Comparison of ENCODE assay signal across 11 cellular contexts in genomic region chr10:77971804-77972144, GRCh38. TPM values are rescaled to one million over a fixed set of nuclear protein-coding genes. Genes with fewer than 3 reads are reported as not detected.
DNase-seq lines count a peak whose midpoint lies in the region; ATAC-seq, FAIRE-seq and TF ChIP-seq lines count a peak whose summit lies in the region.
"Had no signal": no experiment of that assay in that cellular context is flagged by ENCODE, and none has a peak within 500 bp of the region (broad histone marks: within the 10 kb centered on the region; RNA-seq: fewer than 3 reads in every experiment).

No MANE protein-coding gene starts in this region.

- WGBS in psoas muscle, 3 donors = 77 to 88% (median 78%) methylated on average over 3 of the region's 3 CpGs

- TF ChIP-seq CTCF in VCaP (conservative IDR thresholded peaks at IDR 0.05) (no peak), fibroblast of lung (conservative IDR thresholded peaks at IDR 0.05 in 1 of 2, IDR thresholded peaks at IDR 0.05 in 1 of 2; ENCODE audit: low read depth in 1 of 2, low read length in 2 of 2) (no peak), psoas muscle (IDR thresholded peaks at IDR 0.05) (no peak), D721Med (IDR thresholded peaks at IDR 0.05; ENCODE audit: insufficient read depth, missing control alignments) (no peak)

- H3K9me3 ChIP-seq in BLaER1 (no peaks in the 10 kb centered on the region), fibroblast of lung (ENCODE audit: control insufficient read depth, insufficient read depth, low read depth, low read length) (no peaks in the 10 kb centered on the region), psoas muscle (no peaks in the 10 kb centered on the region)

- no peaks in the 10 kb centered on the region for H3K79me2 ChIP-seq in fibroblast of lung (ENCODE audit: control insufficient read depth, insufficient read depth, low read length)

- H3K9me3 Mint-ChIP-seq in T-helper 2 cell treated with Interferon-gamma antibody and Interleukin-4, amounts not matched to agents 5 μg/mL and 100 μg/mL, for 36 hours = no peaks in the 10 kb centered on the region
- H3K9me3 Mint-ChIP-seq: memory B cell had no signal

- H3K4me2 ChIP-seq in BLaER1 = no peak overlapping the region
- H3K4me2 ChIP-seq in fibroblast of lung (ENCODE audit: extremely low read depth, insufficient read depth, low read length) = no peak overlapping the region

- no peak overlapping the region for H3K27ac Mint-ChIP-seq in T-helper 2 cell treated with Interferon-gamma antibody and Interleukin-4, amounts not matched to agents 5 μg/mL and 100 μg/mL, for 36 hours
- H3K27ac Mint-ChIP-seq: memory B cell had no signal

- no peak for FAIRE-seq in D721Med (lab: Jason Lieb, UNC)

- DNase-seq in fibroblast of lung (ENCODE audit: low read depth in 2 of 2) (no peak), psoas muscle (no peak), GF-D8 (lab: John Stamatoyannopoulos, UW) (no peak), D721Med (ENCODE audit: insufficient read length, low spot score) (no peak)
- no peak for DNase-seq in T-helper 2 cell treated with Interferon-gamma antibody and Interleukin-4, amounts not matched to agents 5 μg/mL and 100 μg/mL, for 36 hours (ENCODE audit: low spot score)
- DNase-seq: NCI-H748 treated with DMSO at 0.1 percent for 48 hours had no signal

- H3K4me3 ChIP-seq in BLaER1 = no peak overlapping the region
- H3K4me3 ChIP-seq in fibroblast of lung (replicated peaks in 1 of 4; ENCODE audit: control extremely low read depth in 1 of 4, insufficient read depth in 1 of 4, low read depth in 3 of 4, low read length in 4 of 4) = no peak overlapping the region
- H3K4me3 ChIP-seq in psoas muscle = no peak overlapping the region

- no peak overlapping the region for H3K4me3 Mint-ChIP-seq in T-helper 2 cell treated with Interferon-gamma antibody and Interleukin-4, amounts not matched to agents 5 μg/mL and 100 μg/mL, for 36 hours
- H3K4me3 Mint-ChIP-seq: brain, memory B cell had no signal

- H3K4me1 ChIP-seq in BLaER1 (peaks cover 22% of the 10 kb centered on the region), fibroblast of lung (ENCODE audit: control insufficient read depth, extremely low read depth, insufficient read depth, low read length) (peaks cover 8% of the 10 kb centered on the region), psoas muscle (peaks cover 30% of the 10 kb centered on the region)

- ATAC-seq in psoas muscle (peak in 2 of 4 donors; percentile 8 to 17), HG03139 (IDR thresholded peaks at IDR 0.05; ENCODE audit: unreplicated experiment) (no peak)

- H3K27ac ChIP-seq in BLaER1 (peak overlapping the region; percentile 53), VCaP (peak overlapping the region; percentile 67), fibroblast of lung (ENCODE audit: insufficient read depth, low read length) (peak overlapping the region; percentile 82), psoas muscle (peak overlapping the region; percentile 88)

- H2AFZ ChIP-seq in fibroblast of lung (ENCODE audit: low read length) = peak overlapping the region; percentile 28

- no peaks in the 10 kb centered on the region for H3K27me3 ChIP-seq in BLaER1
- no peaks in the 10 kb centered on the region for H3K27me3 ChIP-seq in fibroblast of lung (ENCODE audit: control insufficient read depth, insufficient read depth, low read length)
- H3K27me3 ChIP-seq in psoas muscle (ENCODE audit: insufficient read depth in 3 of 3, low read length in 2 of 3) = no peaks in the 10 kb centered on the region

- H4K20me1 ChIP-seq in BLaER1 = no peaks in the 10 kb centered on the region
- no peaks in the 10 kb centered on the region for H4K20me1 ChIP-seq in fibroblast of lung (ENCODE audit: control insufficient read depth, extremely low read depth, insufficient read depth, low read length)

- H3K27me3 Mint-ChIP-seq in T-helper 2 cell treated with Interferon-gamma antibody and Interleukin-4, amounts not matched to agents 5 μg/mL and 100 μg/mL, for 36 hours (ENCODE audit: low read depth) = no peaks in the 10 kb centered on the region

- H3K9ac ChIP-seq in BLaER1 (no peak overlapping the region), fibroblast of lung (ENCODE audit: insufficient read depth, low read length) (no peak overlapping the region)

- peaks cover 11% of the 10 kb centered on the region for H3K36me3 Mint-ChIP-seq in T-helper 2 cell treated with Interferon-gamma antibody and Interleukin-4, amounts not matched to agents 5 μg/mL and 100 μg/mL, for 36 hours (ENCODE audit: low read depth)

- H3K36me3 ChIP-seq in BLaER1 (peaks cover 21% of the 10 kb centered on the region), fibroblast of lung (ENCODE audit: control insufficient read depth, insufficient read depth, low read length) (peaks cover 1% of the 10 kb centered on the region), psoas muscle (ENCODE audit: insufficient read depth in 1 of 2, low read depth in 1 of 2) (peaks cover 0 to 6% of the 10 kb centered on the region in 2 donors)

- intact Hi-C loops in psoas muscle (cut with DNase I) = loop anchor here in 1 of 2 donors (5.0 kb wide), 1 partner anchor 44 kb away; the partner anchor contains the start of gene DLG5

- peaks cover 12% of the 10 kb centered on the region for H3K4me1 Mint-ChIP-seq in T-helper 2 cell treated with Interferon-gamma antibody and Interleukin-4, amounts not matched to agents 5 μg/mL and 100 μg/mL, for 36 hours (ENCODE audit: low read depth)

RNA-seq across cellular contexts. Expression of gene DLG5, which starts 45.2 kb away (rescaled TPM):
- total RNA-seq in fibroblast of lung (40.1 and 40.8 TPM in 2 replicates), psoas muscle (10 to 100 TPM; 36.9 to 62.9 (median 39.9) TPM)
- polyA plus RNA-seq in fibroblast of lung (15.3 and 22.9 TPM in 2 replicates), psoas muscle (10 to 100 TPM; 10.2 to 18.3 (median 12.7) TPM)
- 24.4 and 29.7 TPM in 2 replicates for polyA plus RNA-seq in fibroblast of lung (2012)
- 80.9 and 123 TPM in 2 replicates for polyA minus RNA-seq in fibroblast of lung (ENCODE audit: low replicate concordance)

RNA-seq across cellular contexts. Expression of gene POLR3A, which starts 57.5 kb away (rescaled TPM):
- 14.1 and 16.8 TPM in 2 replicates for total RNA-seq in fibroblast of lung
- 11.6 and 17.1 TPM in 2 replicates for polyA plus RNA-seq in fibroblast of lung
- polyA plus RNA-seq in fibroblast of lung (2012) = 9.4 and 12.2 TPM in 2 replicates
- 15.7 and 16.1 TPM in 2 replicates for polyA minus RNA-seq in fibroblast of lung (ENCODE audit: low replicate concordance)
- total RNA-seq in psoas muscle = 10 to 100 TPM; 11.8 to 16.5 (median 14.1) TPM
- 10 to 100 TPM in 1 of 3 donors, 1 to 10 TPM in 2; 5.2 to 14.2 (median 8.9) TPM for polyA plus RNA-seq in psoas muscle
